ENCODE assay signal across 25 cellular contexts in genomic region chr7:79132844-79133451, GRCh38.
"Had no signal": no experiment of that assay in that cellular context is flagged by ENCODE, and none has a peak within 500 bp of the region (broad histone marks: within the 10 kb centered on the region; RNA-seq: fewer than 3 reads in every experiment).

No MANE protein-coding gene starts in this region.

- H3K9me3 ChIP-seq: ascending aorta, body of pancreas, SJCRH30, SK-N-SH had no signal

- H3K27ac Mint-ChIP-seq: activated CD4-positive, alpha-beta memory T cell treated with anti-CD3 and anti-CD28 coated beads for 36 hours; activated CD4-positive, alpha-beta T cell treated with anti-CD3 and anti-CD28 coated beads, Interleukin-2, amount 10 ng/mL, durations not matched to agents 7 days and 5 days; activated naive CD4-positive, alpha-beta T cell treated with anti-CD3 and anti-CD28 coated beads, Interleukin-2, amount 50 U/mL, for 72 hours; activated naive CD8-positive, alpha-beta T cell treated with anti-CD3 and anti-CD28 coated beads, Interleukin-2, amount 50 U/mL, for 24 hours had no signal

- H3K27ac ChIP-seq: ascending aorta, body of pancreas, RWPE1, SJCRH30, VCaP had no signal

- H3K4me3 Mint-ChIP-seq: activated CD4-positive, alpha-beta memory T cell treated with anti-CD3 and anti-CD28 coated beads for 36 hours; activated CD4-positive, alpha-beta T cell treated with anti-CD3 and anti-CD28 coated beads, Interleukin-2, amount 10 ng/mL, durations not matched to agents 7 days and 5 days; activated naive CD8-positive, alpha-beta T cell treated with anti-CD3 and anti-CD28 coated beads, Interleukin-2, amount 50 U/mL, for 24 hours; activated T-cell treated with anti-CD3 and anti-CD28 coated beads, Interleukin-2, amount 50 U/mL, for 4 hours had no signal

- H3K9ac ChIP-seq: SK-N-SH had no signal

- FAIRE-seq: bronchial epithelial cell had no signal

- H3K4me2 ChIP-seq: SK-N-SH had no signal

- H3K9me3 Mint-ChIP-seq: activated CD4-positive, alpha-beta T cell treated with anti-CD3 and anti-CD28 coated beads, Interleukin-2, amount 10 ng/mL, durations not matched to agents 7 days and 5 days had no signal

- H3K4me1 Mint-ChIP-seq: activated CD4-positive, alpha-beta T cell treated with anti-CD3 and anti-CD28 coated beads, Interleukin-2, amount 10 ng/mL, durations not matched to agents 7 days and 5 days; activated naive CD8-positive, alpha-beta T cell treated with anti-CD3 and anti-CD28 coated beads, Interleukin-2, amount 50 U/mL, for 24 hours had no signal

- ATAC-seq: activated naive CD4-positive, alpha-beta T cell treated with anti-CD3 and anti-CD28 coated beads, Interleukin-2, amount 50 U/mL, for 72 hours; activated naive CD8-positive, alpha-beta T cell treated with anti-CD3 and anti-CD28 coated beads, Interleukin-2, amount 50 U/mL, for 24 hours; activated T-cell treated with anti-CD3 and anti-CD28 coated beads, Interleukin-2, amount 50 U/mL, for 4 hours; body of pancreas had no signal

- H3K36me3 Mint-ChIP-seq: activated CD4-positive, alpha-beta memory T cell treated with anti-CD3 and anti-CD28 coated beads for 36 hours; activated naive CD4-positive, alpha-beta T cell treated with anti-CD3 and anti-CD28 coated beads, Interleukin-2, amount 50 U/mL, for 72 hours had no signal

- H3K36me3 ChIP-seq: ascending aorta, SJCRH30 had no signal

- H3K4me3 ChIP-seq: ascending aorta, body of pancreas, SJCRH30 had no signal

- H3K27me3 ChIP-seq: ascending aorta, body of pancreas, SJCRH30 had no signal

- DNase-seq: activated CD4-positive, alpha-beta memory T cell treated with anti-CD3 and anti-CD28 coated beads for 36 hours; activated CD4-positive, alpha-beta T cell treated with anti-CD3 and anti-CD28 coated beads, Interleukin-2, amount 10 ng/mL, durations not matched to agents 7 days and 5 days; activated CD4-positive, CD25-positive, alpha-beta regulatory T cell; activated CD8-positive, alpha-beta memory T cell treated with anti-CD3 and anti-CD28 coated beads for 24 hours; activated effector memory CD4-positive, alpha-beta T cell treated with anti-CD3 and anti-CD28 coated beads, Interleukin-2, amount 50 U/mL, for 16 hours; activated naive CD4-positive, alpha-beta T cell treated with Interleukin-2 at 50 U/mL for 16 hours; activated naive CD8-positive, alpha-beta T cell treated with anti-CD3 and anti-CD28 coated beads, Interleukin-2, amount 50 U/mL, for 24 hours; activated T-cell treated with anti-CD3 and anti-CD28 coated beads, Interleukin-2, amount 50 U/mL, for 4 hours; amniotic stem cell; body of pancreas; central memory CD4-positive, alpha-beta T cell; NCI-H146; NCI-H187 treated with DMSO at 0.1 percent for 48 hours; NCI-H2081 treated with DMSO at 0.1 percent for 48 hours; NCI-H446; NCI-H524; Right ventricle myocardium superior; SJCRH30; SK-N-SH; T-helper 1 cell had no signal

- H3K27me3 Mint-ChIP-seq: activated CD4-positive, alpha-beta memory T cell treated with anti-CD3 and anti-CD28 coated beads for 36 hours; activated CD4-positive, alpha-beta T cell treated with anti-CD3 and anti-CD28 coated beads, Interleukin-2, amount 10 ng/mL, durations not matched to agents 7 days and 5 days; activated naive CD8-positive, alpha-beta T cell treated with anti-CD3 and anti-CD28 coated beads, Interleukin-2, amount 50 U/mL, for 24 hours had no signal

- H3K4me1 ChIP-seq: ascending aorta, body of pancreas, SJCRH30 had no signal
